Comparison of ENCODE assay signal across 13 cellular contexts in genomic region chrX:134443020-134443419, GRCh38. TPM values are rescaled to one million over a fixed set of nuclear protein-coding genes. Genes with fewer than 3 reads are reported as not detected.
DNase-seq lines count a peak whose midpoint lies in the region; ATAC-seq lines count a peak whose summit lies in the region.
"Had no signal": no experiment of that assay in that cellular context is flagged by ENCODE, and none has a peak within 500 bp of the region (broad histone marks: within the 10 kb centered on the region; RNA-seq: fewer than 3 reads in every experiment).

No MANE protein-coding gene starts in this region.

- peak; percentile 81 for ATAC-seq in GM19395 (IDR thresholded peaks at IDR 0.05; ENCODE audit: unreplicated experiment)
- ATAC-seq in HG03196 (IDR thresholded peaks at IDR 0.05; ENCODE audit: unreplicated experiment), result peak; percentile 69
- ATAC-seq in HG03097 (IDR thresholded peaks at IDR 0.05; ENCODE audit: low FRiP score, unreplicated experiment), result no peak
- ATAC-seq: T-cell had no signal

- peak; percentile 19 for DNase-seq in ELF-1 (ENCODE audit: low read depth, low spot score)
- DNase-seq in globus pallidus (ENCODE audit: low spot score), result peak; percentile 8
- no peak for DNase-seq in NCI-H2196 (lab: John Stamatoyannopoulos, UW; ENCODE audit: unreplicated experiment)
- DNase-seq in ureter (ENCODE audit: low spot score), result no peak
- DNase-seq in posterior vena cava (ENCODE audit: low spot score), result no peak
- DNase-seq: activated CD4-positive, alpha-beta T cell treated with anti-CD3 and anti-CD28 coated beads, Interleukin-2, amount 10 ng/mL, durations not matched to agents 7 days and 5 days; brain microvascular endothelial cell; NCI-H1436; stimulated activated CD4-positive, alpha-beta T cell treated with anti-CD3 and anti-CD28 coated beads, Interleukin-12 subunit alpha, Interleukin-12 subunit beta, amount 100 ng/mL, for 4 hours; T-cell had no signal

- intact Hi-C loops in posterior vena cava (cut with DNase I), result no loop called here

RNA-seq across cellular contexts. Expression of gene HPRT1, which starts 16.9 kb away (rescaled TPM):
- 37.4 TPM for total RNA-seq in ureter
- total RNA-seq in posterior vena cava, result 10 to 100 TPM; 19.1 to 20.8 TPM

Comparison
In these comparisons a context has a peak if more than half of its experiments do, and no peak if none do; other contexts are left out.
1. DNase-seq: peak in ELF-1 (single experiment) and globus pallidus (single experiment); none in NCI-H2196 (single experiment), ureter (single experiment) and posterior vena cava (single experiment).